Comparison of ENCODE assay signal across 9 cellular contexts in the genomic region with DNA sequence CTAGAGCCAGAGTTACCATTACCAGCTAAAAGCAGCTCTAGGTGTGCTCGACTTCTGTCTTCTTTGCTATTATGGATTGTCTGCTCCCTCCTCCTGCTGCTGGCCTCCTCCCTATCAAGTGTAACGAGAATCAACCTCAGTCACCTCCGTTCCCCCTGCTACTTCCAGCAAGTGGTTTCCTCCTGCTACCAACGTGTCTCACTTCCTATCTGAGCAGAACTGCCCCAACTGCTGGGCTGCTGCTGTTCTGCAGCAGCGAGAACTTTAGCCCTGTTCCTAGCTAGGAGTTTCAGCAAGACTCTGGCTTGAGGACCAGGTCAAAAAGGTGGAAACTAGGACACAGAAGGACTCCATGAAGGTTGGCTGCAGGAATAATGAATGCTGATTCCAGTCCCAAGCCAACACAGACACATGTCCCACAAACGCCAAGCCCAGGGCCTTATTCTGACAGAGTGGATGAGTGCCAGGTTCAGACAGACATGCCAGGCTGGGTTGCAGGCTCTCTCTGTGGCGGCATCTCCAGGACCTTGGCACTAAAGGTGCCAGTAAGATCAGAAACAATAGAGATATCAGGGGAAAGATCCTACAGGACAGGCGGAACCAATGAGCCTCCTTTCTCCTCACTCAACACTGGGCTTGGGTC. TPM values are rescaled to one million over a fixed set of nuclear protein-coding genes. Genes with fewer than 3 reads are reported as not detected.
DNase-seq lines count a peak whose midpoint lies in the region; ATAC-seq, FAIRE-seq and TF ChIP-seq lines count a peak whose summit lies in the region.
"Had no signal": no experiment of that assay in that cellular context is flagged by ENCODE, and none has a peak within 500 bp of the region (broad histone marks: within the 10 kb centered on the region; RNA-seq: fewer than 3 reads in every experiment).

No MANE protein-coding gene starts in this region.

- H3K4me1 Mint-ChIP-seq in activated CD8-positive, alpha-beta T cell treated with anti-CD3 and anti-CD28 coated beads for 36 hours (ENCODE audit: low read depth): peaks cover 65% of the 10 kb centered on the region

- TF ChIP-seq CTCF in activated CD8-positive, alpha-beta T cell treated with anti-CD3 and anti-CD28 coated beads for 36 hours (IDR thresholded peaks at IDR 0.05): peak; percentile 14

- no peak for FAIRE-seq in HTR-8/SVneo (lab: Jason Lieb, UNC)

- peak overlapping the region; percentile 87 for H3K27ac Mint-ChIP-seq in activated CD8-positive, alpha-beta T cell treated with anti-CD3 and anti-CD28 coated beads for 36 hours

- no peaks in the 10 kb centered on the region for H3K9me3 Mint-ChIP-seq in activated CD8-positive, alpha-beta T cell treated with anti-CD3 and anti-CD28 coated beads for 36 hours

- CTCF ChIA-PET in activated CD8-positive, alpha-beta T cell treated with anti-CD3 and anti-CD28 coated beads for 36 hours (lab: Charles Lee): interaction anchor here (1.0 to 19.4 kb wide), 6 partner anchors 8 to 40 kb away, joined by 3 to 387 read pairs (median 6); no protein-coding TSS in a partner anchor

- peaks cover 54% of the 10 kb centered on the region for H3K36me3 Mint-ChIP-seq in activated CD8-positive, alpha-beta T cell treated with anti-CD3 and anti-CD28 coated beads for 36 hours (ENCODE audit: low read depth)

- DNase-seq in activated CD8-positive, alpha-beta T cell treated with anti-CD3 and anti-CD28 coated beads for 36 hours: peak; percentile 70
- DNase-seq in lung microvascular endothelial cell (ENCODE audit: low read depth in 2 of 2) (peak; percentile 42 to 77), putamen (ENCODE audit: low spot score) (no peak), HTR-8/SVneo (ENCODE audit: insufficient read length, low spot score) (no peak), NCI-H226 (no peak)

- H3K27me3 Mint-ChIP-seq in activated CD8-positive, alpha-beta T cell treated with anti-CD3 and anti-CD28 coated beads for 36 hours: no peaks in the 10 kb centered on the region

- H3K4me3 Mint-ChIP-seq in activated CD8-positive, alpha-beta T cell treated with anti-CD3 and anti-CD28 coated beads for 36 hours: peak overlapping the region; percentile 50

- ATAC-seq in GM19351 (IDR thresholded peaks at IDR 0.05; ENCODE audit: unreplicated experiment) (peak; percentile 58), HG03342 (IDR thresholded peaks at IDR 0.05; ENCODE audit: unreplicated experiment) (peak; percentile 54), HG02588 (IDR thresholded peaks at IDR 0.05; ENCODE audit: unreplicated experiment) (no peak)
- ATAC-seq in activated CD8-positive, alpha-beta T cell treated with anti-CD3 and anti-CD28 coated beads for 36 hours: peak; percentile 57
- ATAC-seq: Panc1 had no signal

- POLR2A ChIA-PET in activated CD8-positive, alpha-beta T cell treated with anti-CD3 and anti-CD28 coated beads for 36 hours (lab: Charles Lee): interaction anchor here (0.7 to 6.2 kb wide), 6 partner anchors 9 to 48 kb away, joined by 3 to 42 read pairs (median 4); no protein-coding TSS in a partner anchor

- intact Hi-C loops in activated CD8-positive, alpha-beta T cell treated with anti-CD3 and anti-CD28 coated beads for 36 hours (cut with micrococcal nuclease): no loop called here

RNA-seq across cellular contexts. Expression of gene CD34, which starts 46.9 kb away (rescaled TPM):
- under 1 TPM; 0.04 to 0.05 TPM for total RNA-seq in activated CD8-positive, alpha-beta T cell treated with anti-CD3 and anti-CD28 coated beads for 36 hours
- 14.7 and 25.9 TPM in 2 replicates for total RNA-seq in lung microvascular endothelial cell

Comparison
In these comparisons a context has a peak if more than half of its experiments do, and no peak if none do; other contexts are left out.
1. DNase-seq: peak in activated CD8-positive, alpha-beta T cell treated with anti-CD3 and anti-CD28 coated beads for 36 hours (single experiment) and lung microvascular endothelial cell (2 of 2); none in putamen (single experiment), HTR-8/SVneo (single experiment) and NCI-H226 (single experiment).
2. RNA of gene CD34, which starts 46.9 kb away (total RNA-seq): 14.7 to 25.9 TPM in lung microvascular endothelial cell; 0.04 to 0.05 TPM in activated CD8-positive, alpha-beta T cell treated with anti-CD3 and anti-CD28 coated beads for 36 hours; every median in the first group is over 10 times any median in the second.